ENCODE assay signal across 1 cellular context in the genomic region with DNA sequence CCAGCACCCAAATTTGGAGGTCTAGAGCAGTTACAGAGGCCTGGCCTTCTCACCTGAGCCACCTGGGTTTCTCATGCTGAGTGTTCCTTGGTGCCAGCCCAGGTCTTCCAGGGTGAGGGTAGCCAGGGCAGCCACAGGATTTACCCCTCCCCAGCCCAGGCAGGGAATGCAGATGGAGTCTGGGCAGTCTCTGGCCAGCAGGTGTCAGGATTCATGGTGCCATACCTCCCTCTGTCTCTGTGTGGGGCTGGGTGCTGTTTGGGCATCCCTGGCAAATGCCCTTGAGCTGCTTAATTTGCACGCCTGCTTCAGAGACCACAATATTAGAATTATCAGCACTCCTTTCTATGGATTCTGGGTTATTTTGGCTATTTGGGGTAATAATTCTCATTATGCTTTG.
TF ChIP-seq lines count a peak whose summit lies in the region.

No MANE protein-coding gene starts in this region.

TF ChIP-seq in H1, 55 proteins besides CTCF, POLR2A, EP300 and RAD21 (continued from another document):
- TF ChIP-seq SUZ12 (IDR thresholded peaks at IDR 0.05; ENCODE audit: low read length) = no peak
